8 cellular contexts compared by ENCODE assay signal in genomic region chr11:85855341-85855656, GRCh38. TPM values are rescaled to one million over a fixed set of nuclear protein-coding genes. Genes with fewer than 3 reads are reported as not detected.
DNase-seq lines count a peak whose midpoint lies in the region; ATAC-seq, FAIRE-seq and TF ChIP-seq lines count a peak whose summit lies in the region.

Gene CCDC83, plus strand, starts transcription at chr11:85855383. Its CDS starts 9,741 bp downstream, at chr11:85865124.

- H3K23me2 ChIP-seq in H1 (ENCODE audit: low read depth, low read length), result peaks cover 5% of the 10 kb centered on the region; the same call in 1 of the 2 replicates

- H3K18ac ChIP-seq in H1 (ENCODE audit: extremely low read depth, low read length), result peak within 1 kb of the TSS; percentile 99

- peak within 1 kb of the TSS; percentile 91 for H3K4me3 Mint-ChIP-seq in natural killer cell treated with Interleukin-12 subunit alpha and Interleukin-12 subunit beta and Interleukin-15 and Interleukin-18, amount 100 ng/mL, for 72 hours

- H3K27ac ChIP-seq in BLaER1, result peak within 1 kb of the TSS; percentile 73
- peak within 1 kb of the TSS; percentile 28; the same call in 1 of the 2 replicates for H3K27ac ChIP-seq in OCI-LY3 (ENCODE audit: low read length)
- H3K27ac ChIP-seq in H1 (ENCODE audit: low read depth, low read length), result peak within 1 kb of the TSS; percentile 88

- no peak within 1 kb of the TSS for H2AK5ac ChIP-seq in H1 (ENCODE audit: low read depth, low read length)

- CTCF ChIA-PET in H1 (lab: Charles Lee; ENCODE audit: partially characterized antibody), result interaction anchor here (0.6 to 1.9 kb wide), 54 partner anchors 8 to 602 kb away, joined by 3 to 11 read pairs (median 4); partner anchors contain the start of genes CREBZF, HIKESHI and TMEM126A

- H4K5ac ChIP-seq in H1 (ENCODE audit: insufficient read length, low read depth, low read length), result peak within 1 kb of the TSS; percentile 95

- H2BK5ac ChIP-seq in H1 (ENCODE audit: low read depth, low read length), result peak within 1 kb of the TSS; percentile 90

- H3K36me3 Mint-ChIP-seq in natural killer cell treated with Interleukin-12 subunit alpha and Interleukin-12 subunit beta and Interleukin-15 and Interleukin-18, amount 100 ng/mL, for 72 hours, result peaks cover 5% of the 10 kb centered on the region

- TF ChIP-seq POLR2A in H1 (IDR thresholded peaks at IDR 0.05; ENCODE audit: control extremely low read depth in 1 of 2, low read depth in 2 of 2, low read length in 2 of 2) (no peak), GM12891 (IDR thresholded peaks at IDR 0.05; ENCODE audit: low read depth, low read length) (no peak)

- no peak for TF ChIP-seq EP300 in H1 (IDR thresholded peaks at IDR 0.05; ENCODE audit: borderline replicate concordance in 1 of 2, low read depth in 2 of 2, low read length in 2 of 2)

- no peak for FAIRE-seq in H1 (lab: Jason Lieb, UNC)
- FAIRE-seq in GM12891 (lab: Jason Lieb, UNC), result no peak

- peak within 1 kb of the TSS; percentile 99 for H4K8ac ChIP-seq in H1 (ENCODE audit: extremely low read depth, insufficient read depth, low read length)

- H3K4me3 ChIP-seq in BLaER1, result peak within 1 kb of the TSS; percentile 63
- H3K4me3 ChIP-seq in OCI-LY3 (ENCODE audit: low read length), result peak within 1 kb of the TSS; percentile 79
- peak within 1 kb of the TSS; percentile 49 to 74 (median 66) for H3K4me3 ChIP-seq in H1 (ENCODE audit: extremely low read depth in 1 of 4, insufficient read depth in 2 of 4, low read depth in 3 of 4, low read length in 4 of 4)

- peak within 1 kb of the TSS; percentile 95; the same call in 1 of the 2 replicates for H2BK20ac ChIP-seq in H1 (ENCODE audit: low read length)

- H3K27ac Mint-ChIP-seq in natural killer cell treated with Interleukin-12 subunit alpha and Interleukin-12 subunit beta and Interleukin-15 and Interleukin-18, amount 100 ng/mL, for 72 hours, result peak within 1 kb of the TSS; percentile 85 to 98

- H2BK12ac ChIP-seq in H1 (ENCODE audit: low read depth, low read length), result peak within 1 kb of the TSS; percentile 69; the same call in 1 of the 2 replicates

- peaks cover 10 to 12% of the 10 kb centered on the region in 2 donors for H3K4me1 Mint-ChIP-seq in natural killer cell treated with Interleukin-12 subunit alpha and Interleukin-12 subunit beta and Interleukin-15 and Interleukin-18, amount 100 ng/mL, for 72 hours (ENCODE audit: low read depth in 2 of 2)

- no peak within 1 kb of the TSS for H3K23ac ChIP-seq in H1 (ENCODE audit: insufficient read length)

- H3K4ac ChIP-seq in H1 (replicated peaks; ENCODE audit: insufficient read length, low read depth, low read length), result peak within 1 kb of the TSS; percentile 66

- no peaks in the 10 kb centered on the region for H3K9me3 Mint-ChIP-seq in natural killer cell treated with Interleukin-12 subunit alpha and Interleukin-12 subunit beta and Interleukin-15 and Interleukin-18, amount 100 ng/mL, for 72 hours

- no peak for TF ChIP-seq RAD21 in H1 (IDR thresholded peaks at IDR 0.05 in 1 of 2, conservative IDR thresholded peaks at IDR 0.05 in 1 of 2; ENCODE audit: low read depth in 2 of 2, low read length in 2 of 2)

- H3K9me3 ChIP-seq in BLaER1, result peaks cover 12% of the 10 kb centered on the region
- no peaks in the 10 kb centered on the region for H3K9me3 ChIP-seq in OCI-LY3 (ENCODE audit: insufficient read depth, low read length)
- peaks cover 4 to 15% of the 10 kb centered on the region in 2 experiments; a peak in 3 of 4 replicates for H3K9me3 ChIP-seq in H1 (ENCODE audit: insufficient read depth in 2 of 2, low read depth in 1 of 2, low read length in 1 of 2)

- TF ChIP-seq CTCF in OCI-LY3 (IDR thresholded peaks at IDR 0.05; ENCODE audit: low read depth, low read length), result no peak
- no peak for TF ChIP-seq CTCF in H1 (IDR thresholded peaks at IDR 0.05; ENCODE audit: control extremely low read depth in 1 of 3, insufficient read depth in 1 of 3, low read depth in 1 of 3, low read length in 3 of 3)

- H2BK15ac ChIP-seq in H1 (ENCODE audit: low read length), result peak within 1 kb of the TSS; percentile 97; the same call in 1 of the 2 replicates

- H3K79me2 ChIP-seq in OCI-LY3 (ENCODE audit: low read length) (no peaks in the 10 kb centered on the region), H1 (ENCODE audit: control insufficient read depth in 1 of 2, insufficient read depth in 2 of 2, low read length in 2 of 2) (no peaks in the 10 kb centered on the region)

- H3K4me1 ChIP-seq in BLaER1 (0 out of 2 replicates have a peak, but pooled peaks cover 6% of the 10 kb centered on the region), OCI-LY3 (ENCODE audit: low read length) (peaks cover 6% of the 10 kb centered on the region), H1 (replicated peaks in 1 of 4; ENCODE audit: control insufficient read depth in 3 of 4, insufficient read depth in 4 of 4, low read length in 3 of 4) (peaks cover 0 to 4% (median 3%) of the 10 kb centered on the region in 4 experiments; a peak in 4 of 7 replicates)

- WGBS in H1 (ENCODE audit: extremely low coverage in 1 of 2, insufficient coverage in 1 of 2, insufficient read length in 1 of 2, insufficient replicate concordance in 2 of 2, low coverage in 1 of 2, low lambda C conversion rate in 2 of 2, missing lambda C conversion rate in 1 of 2), 2 experiments, result 17% methylated on average over 13 of the region's 13 CpGs; no CpG with 5 or more reads in 1 of the 2 experiments

- peak within 1 kb of the TSS; percentile 68 for H3K4me2 ChIP-seq in BLaER1
- peak within 1 kb of the TSS; percentile 82 for H3K4me2 ChIP-seq in OCI-LY3 (ENCODE audit: low read length)
- H3K4me2 ChIP-seq in H1 (ENCODE audit: insufficient read depth in 1 of 2, low read depth in 2 of 2, low read length in 2 of 2), result peak within 1 kb of the TSS; percentile 57 to 93

- DNase-seq in H1 (ENCODE audit: low read depth in 1 of 2, low spot score in 2 of 2), result no peak
- DNase-seq in natural killer cell treated with Interleukin-12 subunit alpha and Interleukin-12 subunit beta and Interleukin-15 and Interleukin-18, amount 100 ng/mL, for 72 hours (ENCODE audit: low spot score), result no peak
- DNase-seq in AG08395 (ENCODE audit: low spot score), result no peak
- no peak for DNase-seq in GM12891 (ENCODE audit: insufficient read length, low spot score)
- no peak for DNase-seq in SIG-M5 (lab: John Stamatoyannopoulos, UW)

- no peak within 1 kb of the TSS for H3K14ac ChIP-seq in H1 (ENCODE audit: insufficient read length)

- H3K27me3 ChIP-seq in BLaER1, result no peaks in the 10 kb centered on the region
- no peaks in the 10 kb centered on the region for H3K27me3 ChIP-seq in OCI-LY3 (ENCODE audit: low read depth, low read length)
- H3K27me3 ChIP-seq in H1 (replicated peaks in 1 of 4; ENCODE audit: control insufficient read depth in 3 of 4, extremely low read depth in 1 of 4, insufficient read depth in 3 of 4, low read length in 3 of 4), result no peaks in the 10 kb centered on the region

- peak within 1 kb of the TSS; percentile 67 for H3K56ac ChIP-seq in H1 (replicated peaks; ENCODE audit: insufficient read length, low read depth, low read length)

- H2BK120ac ChIP-seq in H1 (replicated peaks; ENCODE audit: low read depth, low read length), result peak within 1 kb of the TSS; percentile 87

- H3K9ac ChIP-seq in BLaER1 (peak within 1 kb of the TSS; percentile 79), OCI-LY3 (ENCODE audit: low read length) (peak within 1 kb of the TSS; percentile 71), H1 (replicated peaks in 1 of 4; ENCODE audit: extremely low read depth in 1 of 4, low read depth in 3 of 4, low read length in 3 of 4) (peak within 1 kb of the TSS; percentile 64 to 95 (median 89))

- no peaks in the 10 kb centered on the region for H3K79me1 ChIP-seq in H1 (ENCODE audit: low read depth, low read length)

- peak within 1 kb of the TSS; percentile 95 for H4K91ac ChIP-seq in H1 (replicated peaks; ENCODE audit: insufficient read length, low read length)

- H4K20me1 ChIP-seq in BLaER1 (no peaks in the 10 kb centered on the region), OCI-LY3 (ENCODE audit: insufficient read depth, low read length) (no peaks in the 10 kb centered on the region), H1 (replicated peaks in 1 of 2; ENCODE audit: control insufficient read depth in 1 of 2, insufficient read depth in 2 of 2, low read length in 2 of 2) (no peaks in the 10 kb centered on the region)

- POLR2A ChIA-PET in H1 (lab: Charles Lee; ENCODE audit: partially characterized antibody), result interaction anchor here (0.7 to 1.1 kb wide), 5 partner anchors 19 to 437 kb away, joined by 3 to 8 read pairs (median 3); no protein-coding TSS in a partner anchor

- H2AFZ ChIP-seq in OCI-LY3 (ENCODE audit: low read depth, low read length) (peak within 1 kb of the TSS; percentile 91), H1 (ENCODE audit: low read length) (peak within 1 kb of the TSS; percentile 97)

- ATAC-seq in natural killer cell treated with Interleukin-12 subunit alpha and Interleukin-12 subunit beta and Interleukin-15 and Interleukin-18, amount 100 ng/mL, for 72 hours, result no peak
- ATAC-seq in HG03108 (IDR thresholded peaks at IDR 0.05; ENCODE audit: unreplicated experiment), result no peak

- peaks cover 5 to 7% of the 10 kb centered on the region in 2 donors for H3K27me3 Mint-ChIP-seq in natural killer cell treated with Interleukin-12 subunit alpha and Interleukin-12 subunit beta and Interleukin-15 and Interleukin-18, amount 100 ng/mL, for 72 hours

- H3K36me3 ChIP-seq in BLaER1, result no peaks in the 10 kb centered on the region
- no peaks in the 10 kb centered on the region for H3K36me3 ChIP-seq in OCI-LY3 (replicated peaks; ENCODE audit: low read depth, low read length)
- peaks cover 0 to 13% (median 0%) of the 10 kb centered on the region in 4 experiments; a peak in 2 of 8 replicates for H3K36me3 ChIP-seq in H1 (ENCODE audit: control insufficient read depth in 2 of 4, insufficient read depth in 4 of 4, low read length in 3 of 4)

TF ChIP-seq in H1, 55 proteins besides CTCF, POLR2A, EP300 and RAD21 (continues in another document):
- TF ChIP-seq TAF7 (optimal IDR thresholded peaks at IDR 0.05; ENCODE audit: borderline replicate concordance, low read depth, low read length) (no peak), CEBPB (IDR thresholded peaks at IDR 0.05; ENCODE audit: low read depth, low read length) (no peak)

TF ChIP-seq in GM12891, 5 proteins besides CTCF, POLR2A, EP300 and RAD21 (continues in another document):
- no peak for TF ChIP-seq POLR2AphosphoS5 (IDR thresholded peaks at IDR 0.05; ENCODE audit: low read depth, low read length)
- TF ChIP-seq POU2F2 (IDR thresholded peaks at IDR 0.05; ENCODE audit: low read depth, low read length), result no peak

RNA-seq across cellular contexts. Expression of gene CCDC83, which starts in this region (rescaled TPM):
- total RNA-seq in H1 (2021; fragmentation: NEBNext Ultra II Directional; extraction: Animal tissue kit (Norgen Biotek cat#: 25700)), result not detected in 2 replicates
- not detected in 2 replicates for polyA plus RNA-seq in H1 (2011; rRNA removed)
- polyA plus RNA-seq in H1 (2011; cell fraction: cytosol; rRNA removed), result not detected
- polyA plus RNA-seq in H1 (2011; cell fraction: nucleus; rRNA removed), result not detected
- not detected in 4 replicates for polyA plus RNA-seq in H1 (2012, experiment 1 of 2)
- polyA plus RNA-seq in H1 (2012, experiment 2 of 2), result not detected
- polyA plus RNA-seq in H1 (2013, experiment 1 of 2), result not detected
- polyA plus RNA-seq in H1 (2013, experiment 2 of 2), result not detected
- not detected in 2 replicates for polyA minus RNA-seq in H1 (2011; rRNA and poly(A)+ RNA removed)
- not detected for polyA minus RNA-seq in H1 (2011; cell fraction: cytosol; rRNA and poly(A)+ RNA removed)
- not detected for polyA minus RNA-seq in H1 (2011; cell fraction: nucleus; rRNA and poly(A)+ RNA removed)
- not detected for total RNA-seq in natural killer cell treated with Interleukin-12 subunit alpha and Interleukin-12 subunit beta and Interleukin-15 and Interleukin-18, amount 100 ng/mL, for 72 hours
- not detected for polyA plus RNA-seq in GM12891 (2012; ENCODE audit: low read depth, missing spikeins)

Comparison
In these comparisons a context has a peak if more than half of its experiments do, and no peak if none do; other contexts are left out.
1. H3K27ac ChIP-seq: peak in every context shown above with its lines; median percentile 88 in H1; 73 in BLaER1; 28 in OCI-LY3.